Comparison of ENCODE assay signal across 21 cellular contexts in the genomic region with DNA sequence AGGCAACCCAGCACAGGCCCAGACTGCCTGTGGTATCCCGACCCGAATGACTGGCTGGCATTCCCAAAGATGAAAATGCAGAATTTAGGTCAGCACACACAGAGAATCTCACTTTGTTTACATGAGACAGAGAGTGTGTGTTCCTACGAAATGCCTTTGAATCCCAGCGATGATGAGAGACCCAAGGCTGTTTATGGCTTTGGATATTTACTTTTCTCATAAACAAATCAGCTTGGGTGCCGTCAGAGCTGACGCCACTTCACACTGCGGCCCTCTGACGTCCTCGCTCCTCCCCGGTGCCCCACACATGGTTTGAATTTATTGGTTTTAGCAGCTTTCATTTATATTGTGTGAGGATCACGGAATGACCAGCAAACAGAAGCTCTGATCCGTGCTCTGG. TPM values are rescaled to one million over a fixed set of nuclear protein-coding genes. Genes with fewer than 3 reads are reported as not detected.
DNase-seq lines count a peak whose midpoint lies in the region; ATAC-seq and TF ChIP-seq lines count a peak whose summit lies in the region.
"Had no signal": no experiment of that assay in that cellular context is flagged by ENCODE, and none has a peak within 500 bp of the region (broad histone marks: within the 10 kb centered on the region; RNA-seq: fewer than 3 reads in every experiment).

No MANE protein-coding gene starts in this region.

- H2BK15ac ChIP-seq in mesendoderm (replicated peaks; ENCODE audit: low read depth) = no peak overlapping the region

- no peak overlapping the region for H3K27ac ChIP-seq in mesendoderm (ENCODE audit: low read depth, low read length)
- H3K27ac ChIP-seq: C4-2B had no signal

- no peak overlapping the region for H3K18ac ChIP-seq in mesendoderm (ENCODE audit: low read length)

- peak overlapping the region; percentile 9 for H4K5ac ChIP-seq in mesendoderm (ENCODE audit: low read length)

- no CpG with 5 or more reads among the region's 12 CpGs for WGBS in mesendoderm (ENCODE audit: extremely low coverage, insufficient coverage, low lambda C conversion rate)

- no peaks in the 10 kb centered on the region for H3K9me3 Mint-ChIP-seq in activated naive CD8-positive, alpha-beta T cell treated with anti-CD3 and anti-CD28 coated beads for 36 hours

- no peak overlapping the region for H3K4ac ChIP-seq in mesendoderm (ENCODE audit: low read depth, low read length)

- no peak overlapping the region for H3K27ac Mint-ChIP-seq in activated naive CD8-positive, alpha-beta T cell treated with anti-CD3 and anti-CD28 coated beads for 36 hours

- H3K23ac ChIP-seq in mesendoderm (ENCODE audit: low read length) = no peak overlapping the region

- H3K56ac ChIP-seq in mesendoderm (ENCODE audit: low read length) = no peak overlapping the region

- no peak overlapping the region for H2BK5ac ChIP-seq in mesendoderm (ENCODE audit: low read length)

- peak overlapping the region; percentile 19 for H2AK5ac ChIP-seq in mesendoderm (ENCODE audit: low read length)

- ATAC-seq in GM19467 (IDR thresholded peaks at IDR 0.05; ENCODE audit: unreplicated experiment) (no peak), HG03520 (IDR thresholded peaks at IDR 0.05; ENCODE audit: unreplicated experiment) (no peak)

- no peak overlapping the region for H3K4me2 ChIP-seq in mesendoderm (ENCODE audit: low read length)
- H3K4me2 ChIP-seq: SK-N-SH had no signal

- TF ChIP-seq CTCF in HFF-Myc (IDR thresholded peaks at IDR 0.05; ENCODE audit: low read depth, low read length, missing control alignments) = no peak

- H2BK120ac ChIP-seq in mesendoderm (ENCODE audit: low read depth, low read length) = no peak overlapping the region

- H3K9ac ChIP-seq in mesendoderm (ENCODE audit: low read length) = no peak overlapping the region
- H3K9ac ChIP-seq: SK-N-SH had no signal

- peaks cover 17% of the 10 kb centered on the region for H3K79me1 ChIP-seq in mesendoderm (ENCODE audit: low read length)

- no peaks in the 10 kb centered on the region for H3K36me3 ChIP-seq in mesendoderm (ENCODE audit: control insufficient read depth, insufficient read depth, low read length)

- H3K4me3 ChIP-seq in HFF-Myc (replicated peaks; ENCODE audit: low read depth, low read length) (no peak overlapping the region), mesendoderm (ENCODE audit: low read length) (no peak overlapping the region)

- H3K27me3 ChIP-seq in mesendoderm (ENCODE audit: insufficient read depth, low read length, poor library complexity) = no peaks in the 10 kb centered on the region

- peaks cover 25% of the 10 kb centered on the region for H3K27me3 Mint-ChIP-seq in activated naive CD8-positive, alpha-beta T cell treated with anti-CD3 and anti-CD28 coated beads for 36 hours

- H3K36me3 Mint-ChIP-seq in activated naive CD8-positive, alpha-beta T cell treated with anti-CD3 and anti-CD28 coated beads for 36 hours = no peaks in the 10 kb centered on the region

- H3K79me2 ChIP-seq in mesendoderm (ENCODE audit: control insufficient read depth, insufficient read depth, low read length) = peaks cover 2% of the 10 kb centered on the region

- DNase-seq in HFF-Myc (ENCODE audit: extremely low read depth, low read depth) (peak; percentile 38), fibroblast of gingiva (ENCODE audit: low read depth) (peak; percentile 75), mesendoderm (no peak), DMS53 treated with DMSO at 0.1 percent for 48 hours (lab: John Stamatoyannopoulos, UW; ENCODE audit: unreplicated experiment) (no peak)
- DNase-seq in activated naive CD8-positive, alpha-beta T cell treated with anti-CD3 and anti-CD28 coated beads for 36 hours = no peak
- DNase-seq: DMS79 treated with DMSO at 0.1 percent for 48 hours, HCEC 1CT, KBM-7, NCI-H1105, NCI-H1694, NCI-H2081 treated with DMSO at 0.1 percent for 48 hours, NCI-H524, NCI-H82, OCI-M1, SHP77, SK-N-SH had no signal

- no peak overlapping the region for H3K4me3 Mint-ChIP-seq in activated naive CD8-positive, alpha-beta T cell treated with anti-CD3 and anti-CD28 coated beads for 36 hours

- H4K8ac ChIP-seq in mesendoderm (ENCODE audit: low read depth, low read length) = no peak overlapping the region

- peaks cover 9% of the 10 kb centered on the region for H3K4me1 ChIP-seq in mesendoderm (ENCODE audit: control insufficient read depth, low read depth, low read length)

- H3K4me1 Mint-ChIP-seq in activated naive CD8-positive, alpha-beta T cell treated with anti-CD3 and anti-CD28 coated beads for 36 hours = no peaks in the 10 kb centered on the region

RNA-seq across cellular contexts. Expression of gene TRABD2B, which starts 18.7 kb away (rescaled TPM):
- polyA plus RNA-seq in mesendoderm (2013, experiment 1 of 2) = 3.4 TPM
- polyA plus RNA-seq in mesendoderm (2013, experiment 2 of 2) = 2.7 TPM
- total RNA-seq in activated naive CD8-positive, alpha-beta T cell treated with anti-CD3 and anti-CD28 coated beads for 36 hours = not detected
- total RNA-seq: A673, G401 had no signal

Comparison
In these comparisons a context has a peak if more than half of its experiments do, and no peak if none do; other contexts are left out.
1. DNase-seq: peak in HFF-Myc (single experiment) and fibroblast of gingiva (single experiment); none in mesendoderm (single experiment), activated naive CD8-positive, alpha-beta T cell treated with anti-CD3 and anti-CD28 coated beads for 36 hours (single experiment) and DMS53 treated with DMSO at 0.1 percent for 48 hours (single experiment).